ENCODE assay signal across 20 cellular contexts in the genomic region with DNA sequence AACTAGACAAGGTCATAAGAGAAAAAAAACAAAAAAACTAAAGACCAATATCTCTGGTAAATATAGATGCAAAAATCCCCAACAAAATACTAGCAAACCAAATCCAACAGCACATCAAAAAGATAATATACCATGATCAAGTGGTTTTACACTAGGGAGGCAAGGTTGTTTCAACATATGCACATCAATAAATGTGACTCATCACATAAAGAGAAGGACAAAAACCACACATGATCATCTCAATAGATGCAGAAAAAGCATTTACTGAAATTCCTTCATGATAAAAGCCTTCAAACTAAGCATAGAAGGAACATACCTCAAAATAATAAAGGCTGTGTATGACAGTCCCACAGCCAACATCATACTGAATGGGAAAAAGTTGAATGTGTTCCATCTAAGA.
DNase-seq lines count a peak whose midpoint lies in the region; ATAC-seq lines count a peak whose summit lies in the region.
"Had no signal": no experiment of that assay in that cellular context is flagged by ENCODE, and none has a peak within 500 bp of the region (broad histone marks: within the 10 kb centered on the region; RNA-seq: fewer than 3 reads in every experiment).

No MANE protein-coding gene starts in this region.

- no peak for ATAC-seq in sciatic nerve
- ATAC-seq: activated CD8-positive, alpha-beta T cell treated with anti-CD3 and anti-CD28 coated beads for 36 hours; left lung; Panc1 had no signal

- intact Hi-C loops in sciatic nerve (cut with DNase I), result no loop called here

- DNase-seq in ELR (ENCODE audit: low read depth) (peak; percentile 33), KG1 (lab: John Stamatoyannopoulos, UW) (peak; percentile 56), RPMI7951 (ENCODE audit: low read depth) (peak; percentile 9), fibroblast of peridontal ligament (ENCODE audit: extremely low read depth) (peak; percentile 58), A172 (ENCODE audit: low spot score) (no peak), NCI-H526 treated with DMSO at 0.1 percent for 48 hours (lab: John Stamatoyannopoulos, UW) (no peak), sciatic nerve (ENCODE audit: low spot score) (no peak), NCI-H1436 treated with DMSO at 0.1 percent for 48 hours (lab: John Stamatoyannopoulos, UW) (no peak)
- DNase-seq: activated CD8-positive, alpha-beta T cell treated with anti-CD3 and anti-CD28 coated beads for 36 hours; activated naive CD4-positive, alpha-beta T cell treated with anti-CD3 and anti-CD28 coated beads for 36 hours; activated T-cell treated with anti-CD3 and anti-CD28 coated beads, Interleukin-2, amount 50 U/mL, for 1 hour; CD4-positive, alpha-beta T cell; H7; left lung; NCI-H1048; NCI-H2029; NCI-H345; stimulated activated CD4-positive, alpha-beta T cell treated with anti-CD3 and anti-CD28 coated beads, Interleukin-12 subunit alpha, Interleukin-12 subunit beta, amount 100 ng/mL, for 4 hours; trophoblast cell had no signal

Comparison
In these comparisons a context has a peak if more than half of its experiments do, and no peak if none do; other contexts are left out.
1. DNase-seq: peak in ELR (single experiment), KG1 (single experiment), RPMI7951 (single experiment) and fibroblast of peridontal ligament (single experiment); none in A172 (single experiment), NCI-H526 treated with DMSO at 0.1 percent for 48 hours (single experiment), sciatic nerve (single experiment) and NCI-H1436 treated with DMSO at 0.1 percent for 48 hours (single experiment).